20 cellular contexts compared by ENCODE assay signal in the genomic region with DNA sequence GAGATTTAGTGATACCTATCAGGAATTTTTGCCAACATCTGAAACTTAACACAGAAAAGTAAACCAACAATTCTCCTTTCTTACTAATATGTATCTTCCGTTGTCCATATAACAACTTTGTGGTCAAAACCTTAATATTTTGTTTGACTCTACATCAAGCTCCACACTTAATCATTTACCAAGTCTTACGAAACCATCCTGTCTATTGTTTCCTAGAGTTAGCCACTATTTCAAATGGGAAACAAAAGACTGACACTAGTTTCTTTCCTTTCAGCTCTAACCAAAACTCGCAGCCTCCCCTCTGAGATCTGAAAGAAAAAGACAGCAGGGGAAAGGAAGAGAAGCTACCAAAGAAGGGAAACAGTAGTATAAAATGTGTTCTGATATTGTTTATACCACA. TPM values are rescaled to one million over a fixed set of nuclear protein-coding genes. Genes with fewer than 3 reads are reported as not detected.
A peak's percentile ranks its signal among the peaks of the same experiment; 100 is the strongest.
DNase-seq lines count a peak whose midpoint lies in the region; ATAC-seq, FAIRE-seq and TF ChIP-seq lines count a peak whose summit lies in the region.
"Had no signal": no experiment of that assay in that cellular context is flagged by ENCODE, and none has a peak within 500 bp of the region (broad histone marks: within the 10 kb centered on the region; RNA-seq: fewer than 3 reads in every experiment).

No MANE protein-coding gene starts in this region.

- H3K9ac ChIP-seq in kidney (ENCODE audit: low read length in 2 of 2), result no peak overlapping the region

- no peak overlapping the region for H3K27ac ChIP-seq in kidney (ENCODE audit: low read depth in 2 of 2, low read length in 2 of 2)
- H3K27ac ChIP-seq: pancreas, SJCRH30 had no signal

- H3K4me3 ChIP-seq in epithelial cell of esophagus (ENCODE audit: low read length) (no peak overlapping the region), kidney (ENCODE audit: low read length in 2 of 2) (no peak overlapping the region)
- H3K4me3 ChIP-seq: pancreas, SJCRH30 had no signal

- intact Hi-C loops in kidney (cut with DNase I), result no loop called here

- no peak for TF ChIP-seq CTCF in epithelial cell of esophagus (IDR thresholded peaks at IDR 0.05; ENCODE audit: insufficient read depth, low read depth, low read length, missing control alignments)
- TF ChIP-seq CTCF in kidney (IDR thresholded peaks at IDR 0.05; ENCODE audit: borderline replicate concordance, extremely low read depth, insufficient read depth), result no peak

- DNase-seq in AML-193 (lab: John Stamatoyannopoulos, UW) (peak; percentile 33 to 51), epithelial cell of esophagus (ENCODE audit: low read depth) (peak; percentile 40), kidney (no peak), NCI-H526 (lab: John Stamatoyannopoulos, UW) (no peak), foreskin melanocyte (no peak)
- DNase-seq: ACHN; activated CD4-positive, CD25-positive, alpha-beta regulatory T cell treated with anti-CD3 and anti-CD28 coated beads, Interleukin-2, amount 50 U/mL, for 72 hours; activated CD8-positive, alpha-beta memory T cell treated with anti-CD3 and anti-CD28 coated beads, Interleukin-2, amount 50 U/mL, for 4 hours; activated naive CD4-positive, alpha-beta T cell treated with anti-CD3 and anti-CD28 coated beads, Interleukin-2, amount 10 ng/mL, durations not matched to agents 7 days and 5 days; dermis blood vessel endothelial cell; IMR-90; NCI-H1105 treated with DMSO at 0.1 percent for 48 hours; pancreas; SJCRH30; trophoblast cell had no signal

- no peaks in the 10 kb centered on the region for H3K4me1 ChIP-seq in kidney (ENCODE audit: control insufficient read depth in 1 of 2, insufficient read depth in 1 of 2, low read depth in 1 of 2, low read length in 2 of 2)
- H3K4me1 ChIP-seq: pancreas, SJCRH30 had no signal

- ATAC-seq in GM19452 (IDR thresholded peaks at IDR 0.05; ENCODE audit: unreplicated experiment), result peak; percentile 82
- peak; percentile 77 for ATAC-seq in HG03457 (IDR thresholded peaks at IDR 0.05; ENCODE audit: unreplicated experiment)
- ATAC-seq in GM18868 (IDR thresholded peaks at IDR 0.05; ENCODE audit: unreplicated experiment), result no peak
- ATAC-seq: left lobe of liver, pancreas had no signal

- H3K9me3 ChIP-seq in kidney (ENCODE audit: control insufficient read depth in 1 of 2, low read length in 2 of 2), result no peaks in the 10 kb centered on the region
- H3K9me3 ChIP-seq: pancreas, SJCRH30 had no signal

- H3K36me3 ChIP-seq in kidney (ENCODE audit: control insufficient read depth in 1 of 2, insufficient read depth in 2 of 2, low read length in 2 of 2), result no peaks in the 10 kb centered on the region
- H3K36me3 ChIP-seq: pancreas, SJCRH30 had no signal

- no peak for FAIRE-seq in kidney (lab: Jason Lieb, UNC)
- FAIRE-seq: GM12891, pancreas had no signal

RNA-seq across cellular contexts. Expression of a gene that starts 26.5 kb away (rescaled TPM):
- 8.0 TPM for total RNA-seq in kidney
- 1.5 TPM for polyA plus RNA-seq in kidney (ENCODE audit: insufficient read depth, low read depth, low replicate concordance)

RNA-seq across cellular contexts. Expression of a gene that starts 40.6 kb away (rescaled TPM):
- 502 TPM for total RNA-seq in kidney
- polyA plus RNA-seq in kidney (ENCODE audit: insufficient read depth, low read depth, low replicate concordance), result 338 TPM

Comparison
In these comparisons a context has a peak if more than half of its experiments do, and no peak if none do; other contexts are left out.
1. DNase-seq: peak in AML-193 (2 of 2) and epithelial cell of esophagus (single experiment); none in kidney (single experiment), NCI-H526 (0 of 2) and foreskin melanocyte (single experiment).